ENCODE assay signal across 8 cellular contexts in genomic region chr6:25490018-25490865, GRCh38.
A peak's percentile ranks its signal among the peaks of the same experiment; 100 is the strongest.
DNase-seq lines count a peak whose midpoint lies in the region; ATAC-seq and FAIRE-seq lines count a peak whose summit lies in the region.

No MANE protein-coding gene starts in this region.

- peak; percentile 67 to 88 for DNase-seq in NCI-H446 (lab: John Stamatoyannopoulos, UW)
- DNase-seq in activated CD4-positive, alpha-beta T cell treated with anti-CD3 and anti-CD28 coated beads for 1 hour, result peak; percentile 48
- DNase-seq in cerebellar cortex (ENCODE audit: low spot score), result peak; percentile 86
- DNase-seq in left colon, result peak; percentile 71 to 80
- DNase-seq in stimulated activated CD4-positive, alpha-beta T cell treated with anti-CD3 and anti-CD28 coated beads, Interleukin-4, amount 100 ng/mL, for 4 hours, result peak; percentile 51 to 60

- intact Hi-C loops in left colon (cut with DNase I, micrococcal nuclease), result loop anchor here in 1 of 2 donors (2.0 kb wide), 1 partner anchor 225 kb away; no protein-coding TSS in a partner anchor

- ATAC-seq in GM18858 (IDR thresholded peaks at IDR 0.05; ENCODE audit: unreplicated experiment), result peak; percentile 82
- ATAC-seq in HG03342 (IDR thresholded peaks at IDR 0.05; ENCODE audit: unreplicated experiment), result peak; percentile 87
- peak; percentile 98 for ATAC-seq in left colon

- peak; percentile 3 for FAIRE-seq in A204.1 (lab: Jason Lieb, UNC)

Comparison
In these comparisons a context has a peak if more than half of its experiments do, and no peak if none do; other contexts are left out.
1. Peak in every context shown above with its lines: DNase-seq and ATAC-seq.